In genomic region chr4:6908397-6909112, GRCh38 we compare ENCODE assay signal across 8 cellular contexts. TPM values are rescaled to one million over a fixed set of nuclear protein-coding genes. Genes with fewer than 3 reads are reported as not detected.
DNase-seq lines count a peak whose midpoint lies in the region; ATAC-seq and TF ChIP-seq lines count a peak whose summit lies in the region.

No MANE protein-coding gene starts in this region.

- H3K9me2 ChIP-seq in OCI-LY1 (ENCODE audit: low read depth, low read length) = no peaks in the 10 kb centered on the region

- no peaks in the 10 kb centered on the region for H3F3A ChIP-seq in OCI-LY1 (ENCODE audit: insufficient read depth, low read length)

- 60 to 70% methylated on average over 12 to 18 of the region's 18 CpGs for WGBS in endodermal cell (ENCODE audit: insufficient coverage in 1 of 2, insufficient read length in 1 of 2), 2 experiments

- peaks cover 32% of the 10 kb centered on the region for H3K27me3 Mint-ChIP-seq in endodermal cell (ENCODE audit: insufficient read depth)

- DNase-seq in Caki2 (ENCODE audit: low read depth) = peak; percentile 18
- no peak for DNase-seq in endodermal cell
- peak; percentile 94 for DNase-seq in osteoblast (ENCODE audit: insufficient read length, low spot score, missing footprints)
- DNase-seq in NCI-H748 treated with DMSO at 0.1 percent for 48 hours (lab: John Stamatoyannopoulos, UW) = no peak
- no peak for DNase-seq in NCI-H2227 (lab: John Stamatoyannopoulos, UW; ENCODE audit: unreplicated experiment)

- H3K27me3 ChIP-seq in OCI-LY1 (ENCODE audit: insufficient read depth, low read length) = no peaks in the 10 kb centered on the region
- H3K27me3 ChIP-seq in endodermal cell (ENCODE audit: control insufficient read depth, insufficient read depth, low read length, poor library complexity, severe bottlenecking) = peaks cover 5% of the 10 kb centered on the region
- peaks cover 24% of the 10 kb centered on the region for H3K27me3 ChIP-seq in osteoblast (ENCODE audit: insufficient read depth, low read length)

- H3K9me3 ChIP-seq in OCI-LY1 (ENCODE audit: low read length) = no peaks in the 10 kb centered on the region
- no peaks in the 10 kb centered on the region for H3K9me3 ChIP-seq in endodermal cell (ENCODE audit: control insufficient read depth, low read length)
- H3K9me3 ChIP-seq in osteoblast (ENCODE audit: low read depth, low read length) = no peaks in the 10 kb centered on the region

- H3K27ac Mint-ChIP-seq in endodermal cell = peak overlapping the region; percentile 89

- H3K4me1 Mint-ChIP-seq in endodermal cell = peaks cover 22% of the 10 kb centered on the region

- H3K27ac ChIP-seq in OCI-LY1 (ENCODE audit: low read depth, low read length, poor library complexity, severe bottlenecking) = no peak overlapping the region
- H3K27ac ChIP-seq in endodermal cell (ENCODE audit: low read depth, low read length) = no peak overlapping the region
- peak overlapping the region; percentile 86 for H3K27ac ChIP-seq in osteoblast (ENCODE audit: low read depth, low read length)

- in situ Hi-C loops in Caki2 (cut with HindIII; ENCODE audit: low pct_unique_long_range_greater_than_20kb, low sequenced_read_pairs) = no loop called here

- no peak for ATAC-seq in GM18868 (IDR thresholded peaks at IDR 0.05; ENCODE audit: unreplicated experiment)
- no peak for ATAC-seq in HG03097 (IDR thresholded peaks at IDR 0.05; ENCODE audit: low FRiP score, unreplicated experiment)

- H3K4me3 ChIP-seq in OCI-LY1 (ENCODE audit: low read depth, low read length, poor library complexity, severe bottlenecking) = peak overlapping the region; percentile 71
- H3K4me3 ChIP-seq in endodermal cell (ENCODE audit: low read length) = peak overlapping the region; percentile 85
- peak overlapping the region; percentile 90 for H3K4me3 ChIP-seq in osteoblast (ENCODE audit: insufficient read depth, low read length)

- peak overlapping the region; percentile 71 for H3K4me3 Mint-ChIP-seq in endodermal cell

- H3K36me3 ChIP-seq in OCI-LY1 (ENCODE audit: insufficient read depth, low read length) (no peaks in the 10 kb centered on the region), endodermal cell (ENCODE audit: control insufficient read depth, insufficient read depth, low read length) (no peaks in the 10 kb centered on the region), osteoblast (ENCODE audit: insufficient read depth, low read length) (no peaks in the 10 kb centered on the region)

- no peaks in the 10 kb centered on the region for H3K9me3 Mint-ChIP-seq in endodermal cell

- H3K4me2 ChIP-seq in OCI-LY1 (ENCODE audit: low read length) (peak overlapping the region; percentile 65), osteoblast (ENCODE audit: insufficient read depth, low read length) (peak overlapping the region; percentile 97)

- H3K36me3 Mint-ChIP-seq in endodermal cell (ENCODE audit: low read depth) = no peaks in the 10 kb centered on the region

- no peaks in the 10 kb centered on the region for H3K79me2 ChIP-seq in OCI-LY1 (ENCODE audit: insufficient read depth, low read length)
- peaks cover 15% of the 10 kb centered on the region for H3K79me2 ChIP-seq in osteoblast (ENCODE audit: insufficient read depth, low read length)

- no peak for TF ChIP-seq CTCF in OCI-LY1 (IDR thresholded peaks at IDR 0.05; ENCODE audit: low read length)
- no peak for TF ChIP-seq CTCF in endodermal cell (conservative IDR thresholded peaks at IDR 0.05)
- no peak for TF ChIP-seq CTCF in osteoblast (IDR thresholded peaks at IDR 0.05; ENCODE audit: extremely low read depth, low read depth, low read length)

- H2AFZ ChIP-seq in OCI-LY1 (ENCODE audit: low read length) = no peak overlapping the region
- H2AFZ ChIP-seq in osteoblast (ENCODE audit: low read length) = peak overlapping the region; percentile 90

- H4K20me1 ChIP-seq in OCI-LY1 (ENCODE audit: insufficient read depth, low read length) = no peaks in the 10 kb centered on the region
- peaks cover 19% of the 10 kb centered on the region for H4K20me1 ChIP-seq in osteoblast (ENCODE audit: insufficient read depth, low read length)

- H3K4me1 ChIP-seq in OCI-LY1 (ENCODE audit: insufficient read depth, low read length, severe bottlenecking) (peaks cover 40% of the 10 kb centered on the region), endodermal cell (ENCODE audit: control insufficient read depth, insufficient read depth, low read length) (peaks cover 13% of the 10 kb centered on the region), osteoblast (ENCODE audit: insufficient read depth, low read length) (peaks cover 17% of the 10 kb centered on the region)

- H3K9ac ChIP-seq in OCI-LY1 (ENCODE audit: low read length) (peak overlapping the region; percentile 72), endodermal cell (ENCODE audit: extremely low read depth, low read length, poor library complexity, severe bottlenecking) (peak overlapping the region; percentile 79)

RNA-seq across cellular contexts. Expression of gene TBC1D14, which starts 1.1 kb away (rescaled TPM):
- total RNA-seq in Caki2 (2014; rRNA removed; shearing (Covaris generic); ENCODE audit: low replicate concordance) = 78.4 and 80.6 TPM in 2 replicates
- 10 to 100 TPM; 42.3 to 43.5 TPM for total RNA-seq in endodermal cell
- polyA plus RNA-seq in endodermal cell (2013, experiment 1 of 2) = 40.4 TPM
- polyA plus RNA-seq in endodermal cell (2013, experiment 2 of 2) = 42.0 TPM
- 39.4 and 42.1 TPM in 2 replicates for total RNA-seq in osteoblast

Comparison
In these comparisons a context has a peak if more than half of its experiments do, and no peak if none do; other contexts are left out.
1. DNase-seq: peak in Caki2 (single experiment) and osteoblast (single experiment); none in endodermal cell (single experiment), NCI-H748 treated with DMSO at 0.1 percent for 48 hours (single experiment) and NCI-H2227 (single experiment).
2. Peak in every context shown above with its lines, with median percentiles within 50 percentile points of each other: H3K4me3 ChIP-seq.